ENCODE assay signal across 13 cellular contexts in the genomic region with DNA sequence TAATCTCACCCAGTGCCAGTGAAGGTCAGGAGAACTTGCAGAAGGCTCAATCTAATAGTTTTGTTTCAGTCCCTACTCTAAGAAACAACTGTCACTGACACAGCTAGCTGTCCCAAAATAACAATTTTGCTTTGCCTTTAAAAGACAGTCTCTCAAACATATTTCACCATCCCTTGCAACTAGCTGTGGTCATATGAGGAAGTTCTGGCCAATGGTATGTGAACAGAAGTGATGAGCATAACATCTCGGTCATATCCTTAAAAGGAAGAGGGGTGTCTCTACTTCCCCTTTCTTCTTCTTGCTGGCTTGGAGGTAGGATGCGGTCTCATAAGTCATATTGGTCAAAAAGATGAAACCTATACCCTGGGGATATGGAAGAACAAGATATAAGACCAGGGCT.
DNase-seq lines count a peak whose midpoint lies in the region; ATAC-seq and TF ChIP-seq lines count a peak whose summit lies in the region.
"Had no signal": no experiment of that assay in that cellular context is flagged by ENCODE, and none has a peak within 500 bp of the region (broad histone marks: within the 10 kb centered on the region; RNA-seq: fewer than 3 reads in every experiment).

No MANE protein-coding gene starts in this region.

- H3K36me3 ChIP-seq in neutrophil, result no peaks in the 10 kb centered on the region
- peaks cover 0 to 55% of the 10 kb centered on the region in 2 experiments for H3K36me3 ChIP-seq in mesenchymal stem cell (ENCODE audit: control insufficient read depth in 1 of 2, insufficient read depth in 2 of 2, low read depth in 1 of 2, low read length in 2 of 2)
- H3K36me3 ChIP-seq: ascending aorta had no signal

- WGBS in mesenchymal stem cell, result 93% methylated on average over 2 of the region's 2 CpGs

- no peaks in the 10 kb centered on the region for H3K79me1 ChIP-seq in mesenchymal stem cell (replicated peaks; ENCODE audit: low read length, poor library complexity, severe bottlenecking)

- H3K27me3 Mint-ChIP-seq in activated naive CD8-positive, alpha-beta T cell treated with anti-CD3 and anti-CD28 coated beads, Interleukin-2, amount 50 U/mL, for 24 hours, result peaks cover 2% of the 10 kb centered on the region

- no peak overlapping the region for H4K91ac ChIP-seq in mesenchymal stem cell (ENCODE audit: low read length)

- peaks cover 0 to 11% of the 10 kb centered on the region in 2 experiments for H3K4me1 ChIP-seq in neutrophil (ENCODE audit: control insufficient read depth in 1 of 2, insufficient read depth in 1 of 2, low read depth in 1 of 2, low read length in 1 of 2)
- peaks cover 3% of the 10 kb centered on the region for H3K4me1 ChIP-seq in mesenchymal stem cell (ENCODE audit: control insufficient read depth, insufficient read depth, low read depth, low read length)
- H3K4me1 ChIP-seq: ascending aorta had no signal

- no peak overlapping the region for H3K18ac ChIP-seq in mesenchymal stem cell (ENCODE audit: low read depth in 1 of 2, low read length in 2 of 2)

- no peak for DNase-seq in activated naive CD8-positive, alpha-beta T cell treated with anti-CD3 and anti-CD28 coated beads, Interleukin-2, amount 50 U/mL, for 24 hours
- no peak for DNase-seq in SW 1271 (lab: John Stamatoyannopoulos, UW)
- no peak for DNase-seq in COLO668 (lab: John Stamatoyannopoulos, UW; ENCODE audit: unreplicated experiment)
- no peak for DNase-seq in mesenchymal stem cell
- DNase-seq: H9, mucosa of descending colon, NCI-H774, T-helper 9 cell had no signal

- no peak overlapping the region for H3K4ac ChIP-seq in mesenchymal stem cell (ENCODE audit: low read depth in 1 of 2, low read length in 2 of 2)

- TF ChIP-seq CTCF in neutrophil (IDR thresholded peaks at IDR 0.05), result no peak

- H3K27me3 ChIP-seq in neutrophil (no peaks in the 10 kb centered on the region), mesenchymal stem cell (ENCODE audit: control insufficient read depth in 1 of 2, insufficient read depth in 1 of 2, low read length in 2 of 2) (no peaks in the 10 kb centered on the region)
- H3K27me3 ChIP-seq: ascending aorta had no signal

- H3K36me3 Mint-ChIP-seq in activated naive CD8-positive, alpha-beta T cell treated with anti-CD3 and anti-CD28 coated beads, Interleukin-2, amount 50 U/mL, for 24 hours (ENCODE audit: low read depth), result no peaks in the 10 kb centered on the region

- no peak overlapping the region for H2BK5ac ChIP-seq in mesenchymal stem cell (ENCODE audit: low read depth, low read length, poor library complexity, severe bottlenecking)

- no peak overlapping the region for H3K4me3 Mint-ChIP-seq in activated naive CD8-positive, alpha-beta T cell treated with anti-CD3 and anti-CD28 coated beads, Interleukin-2, amount 50 U/mL, for 24 hours
- H3K4me3 Mint-ChIP-seq: H9 had no signal

- peak; percentile 75 for ATAC-seq in GM19035 (IDR thresholded peaks at IDR 0.05; ENCODE audit: unreplicated experiment)
- ATAC-seq in HG02763 (IDR thresholded peaks at IDR 0.05; ENCODE audit: unreplicated experiment), result peak; percentile 69
- ATAC-seq in HG03575 (IDR thresholded peaks at IDR 0.05; ENCODE audit: extremely low read depth, insufficient number of reproducible peaks, low FRiP score, unreplicated experiment), result peak; percentile 48
- no peak for ATAC-seq in activated naive CD8-positive, alpha-beta T cell treated with anti-CD3 and anti-CD28 coated beads, Interleukin-2, amount 50 U/mL, for 24 hours
- ATAC-seq: mucosa of descending colon had no signal

- no peak overlapping the region for H3K14ac ChIP-seq in mesenchymal stem cell (ENCODE audit: low read length in 2 of 2)

- no peak overlapping the region for H3K4me2 ChIP-seq in mesenchymal stem cell (ENCODE audit: low read length, poor library complexity, severe bottlenecking)

- H3K9me3 Mint-ChIP-seq in activated naive CD8-positive, alpha-beta T cell treated with anti-CD3 and anti-CD28 coated beads, Interleukin-2, amount 50 U/mL, for 24 hours, result no peaks in the 10 kb centered on the region
- H3K9me3 Mint-ChIP-seq: H9 had no signal

- H3K23ac ChIP-seq in mesenchymal stem cell (ENCODE audit: low read length in 2 of 2), result no peak overlapping the region

- peak overlapping the region; percentile 65 for H3K27ac ChIP-seq in neutrophil
- no peak overlapping the region for H3K27ac ChIP-seq in mesenchymal stem cell (ENCODE audit: low read length, poor library complexity, severe bottlenecking)
- H3K27ac ChIP-seq: ascending aorta had no signal

- no peak overlapping the region for H2BK120ac ChIP-seq in mesenchymal stem cell (ENCODE audit: low read depth, low read length)

- no peak overlapping the region for H4K8ac ChIP-seq in mesenchymal stem cell (ENCODE audit: low read length)

- no peak overlapping the region for H3K27ac Mint-ChIP-seq in activated naive CD8-positive, alpha-beta T cell treated with anti-CD3 and anti-CD28 coated beads, Interleukin-2, amount 50 U/mL, for 24 hours
- H3K27ac Mint-ChIP-seq: H9 had no signal

- no peak overlapping the region for H2BK15ac ChIP-seq in mesenchymal stem cell (ENCODE audit: low read depth, poor library complexity, severe bottlenecking)

- no peak overlapping the region for H3K4me3 ChIP-seq in neutrophil (ENCODE audit: low read depth in 1 of 2, low read length in 1 of 2)
- no peak overlapping the region for H3K4me3 ChIP-seq in mesenchymal stem cell (ENCODE audit: insufficient read depth in 1 of 2, low read depth in 1 of 2, low read length in 2 of 2)
- H3K4me3 ChIP-seq: ascending aorta, mucosa of descending colon had no signal

- no peak overlapping the region for H2AK5ac ChIP-seq in mesenchymal stem cell (ENCODE audit: low read length, severe bottlenecking)

- H3K9ac ChIP-seq in mesenchymal stem cell (ENCODE audit: low read length), result no peak overlapping the region

- no peak overlapping the region for H2AFZ ChIP-seq in mesenchymal stem cell (ENCODE audit: low read depth, low read length)

- H3K4me1 Mint-ChIP-seq in activated naive CD8-positive, alpha-beta T cell treated with anti-CD3 and anti-CD28 coated beads, Interleukin-2, amount 50 U/mL, for 24 hours, result no peaks in the 10 kb centered on the region
- H3K4me1 Mint-ChIP-seq: H9 had no signal

- no peak overlapping the region for H2BK12ac ChIP-seq in mesenchymal stem cell (ENCODE audit: low read length in 2 of 2)

- H3K9me3 ChIP-seq in neutrophil (no peaks in the 10 kb centered on the region), mesenchymal stem cell (ENCODE audit: control insufficient read depth, low read length) (no peaks in the 10 kb centered on the region)
- H3K9me3 ChIP-seq: ascending aorta, mucosa of descending colon had no signal
